ENCODE assay signal across 29 cellular contexts in genomic region chr13:98888222-98888889, GRCh38.
"Had no signal": no experiment of that assay in that cellular context is flagged by ENCODE, and none has a peak within 500 bp of the region (broad histone marks: within the 10 kb centered on the region; RNA-seq: fewer than 3 reads in every experiment).

No MANE protein-coding gene starts in this region.

- H3K4me1 ChIP-seq: lower lobe of right lung, prostate gland, spleen had no signal

- H3K27me3 ChIP-seq: esophagus squamous epithelium, heart right ventricle, right atrium auricular region, sigmoid colon, spleen, tibial nerve, upper lobe of left lung had no signal

- H3K4me1 Mint-ChIP-seq: immature natural killer cell had no signal

- H3K4me3 Mint-ChIP-seq: immature natural killer cell; naive thymus-derived CD8-positive, alpha-beta T cell; nephron progenitor cell; stimulated activated memory B cell treated with anti-CD40 and anti-IgM and Interleukin-4, amounts not matched to agents 10 μg/mL and 1 μg/mL and 100 μg/mL, for 72 hours had no signal

- H3K4me3 ChIP-seq: coronary artery, esophagus squamous epithelium, heart right ventricle, lower lobe of right lung, prostate gland, right atrium auricular region, sigmoid colon, spleen, thoracic aorta, tibial nerve, upper lobe of left lung had no signal

- H3K27ac Mint-ChIP-seq: immature natural killer cell; nephron progenitor cell; stimulated activated memory B cell treated with anti-CD40 and anti-IgM and Interleukin-4, amounts not matched to agents 10 μg/mL and 1 μg/mL and 100 μg/mL, for 72 hours had no signal

- ATAC-seq: left colon; lower lobe of right lung; naive thymus-derived CD8-positive, alpha-beta T cell; stimulated activated memory B cell treated with anti-CD40 and anti-IgM and Interleukin-4, amounts not matched to agents 10 μg/mL and 1 μg/mL and 100 μg/mL, for 72 hours; stimulated activated naive CD8-positive, alpha-beta T cell treated with anti-CD3 and anti-CD28 coated beads, Interleukin-15, Interleukin-2, amounts not matched to agents 100 U/mL and 50 U/mL, for 24 hours had no signal

- H3K27me3 Mint-ChIP-seq: naive thymus-derived CD8-positive, alpha-beta T cell; stimulated activated memory B cell treated with anti-CD40 and anti-IgM and Interleukin-4, amounts not matched to agents 10 μg/mL and 1 μg/mL and 100 μg/mL, for 72 hours had no signal

- H3K27ac ChIP-seq: coronary artery, heart right ventricle, lower lobe of right lung, prostate gland, right atrium auricular region, sigmoid colon, spleen, thoracic aorta, tibial nerve had no signal

- DNase-seq: dermis blood vessel endothelial cell; effector memory CD4-positive, alpha-beta T cell; erythroblast; esophagus squamous epithelium; foreskin melanocyte; glutamatergic neuron; heart right ventricle; hippocampal formation; immature natural killer cell; islet precursor cell; kidney glomerular epithelial cell; left colon; left ventricle myocardium superior; lower lobe of right lung; midbrain; naive thymus-derived CD8-positive, alpha-beta T cell; nephron progenitor cell; nucleus accumbens; sigmoid colon; spleen; stimulated activated CD4-positive, alpha-beta T cell treated with anti-CD3 and anti-CD28 coated beads, Interleukin-4, amount 100 ng/mL, for 4 hours; stimulated activated naive CD8-positive, alpha-beta T cell treated with anti-CD3 and anti-CD28 coated beads, Interleukin-15, Interleukin-2, amounts not matched to agents 100 U/mL and 50 U/mL, for 24 hours; upper lobe of left lung had no signal

- H3K9me3 Mint-ChIP-seq: immature natural killer cell; naive thymus-derived CD8-positive, alpha-beta T cell; nephron progenitor cell; stimulated activated memory B cell treated with anti-CD40 and anti-IgM and Interleukin-4, amounts not matched to agents 10 μg/mL and 1 μg/mL and 100 μg/mL, for 72 hours had no signal

- H3K36me3 ChIP-seq: prostate gland had no signal
